Comparison of ENCODE assay signal across 1 cellular context in the genomic region with DNA sequence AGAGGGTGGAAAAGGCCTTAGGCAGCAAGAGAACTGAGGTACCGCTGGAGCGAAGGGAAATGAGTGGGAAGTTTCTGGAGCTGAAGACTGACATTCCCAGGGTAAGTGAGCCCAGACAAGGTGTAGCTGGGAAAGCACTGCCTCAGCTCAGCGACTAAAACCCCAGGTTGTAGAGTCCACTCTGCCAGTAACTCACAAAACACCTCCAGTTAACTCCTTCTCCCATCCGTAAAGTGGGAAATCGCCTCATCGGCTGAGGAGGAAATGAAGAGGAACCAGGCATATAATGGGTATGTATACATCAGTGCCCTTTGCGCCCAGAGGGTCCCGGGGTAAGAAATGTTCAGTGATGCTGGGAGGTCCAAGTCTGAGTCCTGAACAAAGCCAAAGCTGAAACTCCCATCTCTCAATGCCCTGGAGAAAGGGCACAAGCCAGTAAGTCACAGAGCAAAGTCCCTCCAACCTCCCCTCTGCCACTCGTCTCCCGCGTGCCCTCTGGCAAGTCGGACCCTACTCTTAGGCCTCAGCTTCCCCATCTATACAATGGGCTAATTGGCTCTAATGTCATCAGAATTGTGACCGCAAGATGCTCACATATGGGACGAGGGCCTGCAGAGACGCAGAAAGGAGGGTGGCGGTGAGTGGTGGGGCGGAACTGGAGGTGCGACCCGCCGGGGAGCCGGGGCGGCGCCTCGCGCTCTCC.
A peak's percentile ranks its signal among the peaks of the same experiment; 100 is the strongest.
TF ChIP-seq lines count a peak whose summit lies in the region.

No MANE protein-coding gene starts in this region.

TF ChIP-seq in K562, 482 proteins besides CTCF, POLR2A, EP300 and RAD21 (continued from another document and continues in another):
- TF ChIP-seq, protein P1, sequence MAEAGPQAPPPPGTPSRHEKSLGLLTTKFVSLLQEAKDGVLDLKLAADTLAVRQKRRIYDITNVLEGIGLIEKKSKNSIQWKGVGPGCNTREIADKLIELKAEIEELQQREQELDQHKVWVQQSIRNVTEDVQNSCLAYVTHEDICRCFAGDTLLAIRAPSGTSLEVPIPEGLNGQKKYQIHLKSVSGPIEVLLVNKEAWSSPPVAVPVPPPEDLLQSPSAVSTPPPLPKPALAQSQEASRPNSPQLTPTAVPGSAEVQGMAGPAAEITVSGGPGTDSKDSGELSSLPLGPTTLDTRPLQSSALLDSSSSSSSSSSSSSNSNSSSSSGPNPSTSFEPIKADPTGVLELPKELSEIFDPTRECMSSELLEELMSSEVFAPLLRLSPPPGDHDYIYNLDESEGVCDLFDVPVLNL (CRISPR knock-in tag; IDR thresholded peaks at IDR 0.05; ENCODE audit: low read depth) = no peak
- TF ChIP-seq FOXJ2 (tag; IDR thresholded peaks at IDR 0.05) = no peak
- no peak for TF ChIP-seq ZNF76 (CRISPR knock-in tag; IDR thresholded peaks at IDR 0.05; ENCODE audit: borderline replicate concordance)
- TF ChIP-seq MED1 (CRISPR knock-in tag; IDR thresholded peaks at IDR 0.05; ENCODE audit: borderline replicate concordance) = no peak
- no peak for TF ChIP-seq PTRF (tag; IDR thresholded peaks at IDR 0.05)
- peak; percentile 70; the same call in 1 of the 2 replicates for TF ChIP-seq KAT7 (CRISPR knock-in tag; IDR thresholded peaks at IDR 0.05; ENCODE audit: borderline replicate concordance)
- TF ChIP-seq SPI1 (IDR thresholded peaks at IDR 0.05; ENCODE audit: borderline replicate concordance, low read depth, low read length) = peak; percentile 41; the same call in 1 of the 2 replicates
- TF ChIP-seq ZNF175 (CRISPR knock-in tag; IDR thresholded peaks at IDR 0.05; ENCODE audit: low read depth) = no peak
- TF ChIP-seq BCOR (IDR thresholded peaks at IDR 0.05) = peak; percentile 98
- TF ChIP-seq, protein P2, sequence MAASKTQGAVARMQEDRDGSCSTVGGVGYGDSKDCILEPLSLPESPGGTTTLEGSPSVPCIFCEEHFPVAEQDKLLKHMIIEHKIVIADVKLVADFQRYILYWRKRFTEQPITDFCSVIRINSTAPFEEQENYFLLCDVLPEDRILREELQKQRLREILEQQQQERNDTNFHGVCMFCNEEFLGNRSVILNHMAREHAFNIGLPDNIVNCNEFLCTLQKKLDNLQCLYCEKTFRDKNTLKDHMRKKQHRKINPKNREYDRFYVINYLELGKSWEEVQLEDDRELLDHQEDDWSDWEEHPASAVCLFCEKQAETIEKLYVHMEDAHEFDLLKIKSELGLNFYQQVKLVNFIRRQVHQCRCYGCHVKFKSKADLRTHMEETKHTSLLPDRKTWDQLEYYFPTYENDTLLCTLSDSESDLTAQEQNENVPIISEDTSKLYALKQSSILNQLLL (CRISPR knock-in tag; IDR thresholded peaks at IDR 0.05; ENCODE audit: borderline replicate concordance) = no peak
- TF ChIP-seq TEAD1 (CRISPR knock-in tag; IDR thresholded peaks at IDR 0.05) = no peak
- TF ChIP-seq TAF1 (IDR thresholded peaks at IDR 0.05; ENCODE audit: control insufficient read depth, extremely low read depth, insufficient read depth, low read length, severe bottlenecking) = no peak
- no peak for TF ChIP-seq ZNF224 (CRISPR knock-in tag; IDR thresholded peaks at IDR 0.05)
- TF ChIP-seq, protein P3, sequence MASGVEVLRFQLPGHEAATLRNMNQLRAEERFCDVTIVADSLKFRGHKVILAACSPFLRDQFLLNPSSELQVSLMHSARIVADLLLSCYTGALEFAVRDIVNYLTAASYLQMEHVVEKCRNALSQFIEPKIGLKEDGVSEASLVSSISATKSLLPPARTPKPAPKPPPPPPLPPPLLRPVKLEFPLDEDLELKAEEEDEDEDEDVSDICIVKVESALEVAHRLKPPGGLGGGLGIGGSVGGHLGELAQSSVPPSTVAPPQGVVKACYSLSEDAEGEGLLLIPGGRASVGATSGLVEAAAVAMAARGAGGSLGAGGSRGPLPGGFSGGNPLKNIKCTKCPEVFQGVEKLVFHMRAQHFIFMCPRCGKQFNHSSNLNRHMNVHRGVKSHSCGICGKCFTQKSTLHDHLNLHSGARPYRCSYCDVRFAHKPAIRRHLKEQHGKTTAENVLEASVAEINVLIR (CRISPR knock-in tag; IDR thresholded peaks at IDR 0.05) = no peak
- TF ChIP-seq ZSCAN32 (CRISPR knock-in tag; IDR thresholded peaks at IDR 0.05) = no peak
- TF ChIP-seq, protein P4, sequence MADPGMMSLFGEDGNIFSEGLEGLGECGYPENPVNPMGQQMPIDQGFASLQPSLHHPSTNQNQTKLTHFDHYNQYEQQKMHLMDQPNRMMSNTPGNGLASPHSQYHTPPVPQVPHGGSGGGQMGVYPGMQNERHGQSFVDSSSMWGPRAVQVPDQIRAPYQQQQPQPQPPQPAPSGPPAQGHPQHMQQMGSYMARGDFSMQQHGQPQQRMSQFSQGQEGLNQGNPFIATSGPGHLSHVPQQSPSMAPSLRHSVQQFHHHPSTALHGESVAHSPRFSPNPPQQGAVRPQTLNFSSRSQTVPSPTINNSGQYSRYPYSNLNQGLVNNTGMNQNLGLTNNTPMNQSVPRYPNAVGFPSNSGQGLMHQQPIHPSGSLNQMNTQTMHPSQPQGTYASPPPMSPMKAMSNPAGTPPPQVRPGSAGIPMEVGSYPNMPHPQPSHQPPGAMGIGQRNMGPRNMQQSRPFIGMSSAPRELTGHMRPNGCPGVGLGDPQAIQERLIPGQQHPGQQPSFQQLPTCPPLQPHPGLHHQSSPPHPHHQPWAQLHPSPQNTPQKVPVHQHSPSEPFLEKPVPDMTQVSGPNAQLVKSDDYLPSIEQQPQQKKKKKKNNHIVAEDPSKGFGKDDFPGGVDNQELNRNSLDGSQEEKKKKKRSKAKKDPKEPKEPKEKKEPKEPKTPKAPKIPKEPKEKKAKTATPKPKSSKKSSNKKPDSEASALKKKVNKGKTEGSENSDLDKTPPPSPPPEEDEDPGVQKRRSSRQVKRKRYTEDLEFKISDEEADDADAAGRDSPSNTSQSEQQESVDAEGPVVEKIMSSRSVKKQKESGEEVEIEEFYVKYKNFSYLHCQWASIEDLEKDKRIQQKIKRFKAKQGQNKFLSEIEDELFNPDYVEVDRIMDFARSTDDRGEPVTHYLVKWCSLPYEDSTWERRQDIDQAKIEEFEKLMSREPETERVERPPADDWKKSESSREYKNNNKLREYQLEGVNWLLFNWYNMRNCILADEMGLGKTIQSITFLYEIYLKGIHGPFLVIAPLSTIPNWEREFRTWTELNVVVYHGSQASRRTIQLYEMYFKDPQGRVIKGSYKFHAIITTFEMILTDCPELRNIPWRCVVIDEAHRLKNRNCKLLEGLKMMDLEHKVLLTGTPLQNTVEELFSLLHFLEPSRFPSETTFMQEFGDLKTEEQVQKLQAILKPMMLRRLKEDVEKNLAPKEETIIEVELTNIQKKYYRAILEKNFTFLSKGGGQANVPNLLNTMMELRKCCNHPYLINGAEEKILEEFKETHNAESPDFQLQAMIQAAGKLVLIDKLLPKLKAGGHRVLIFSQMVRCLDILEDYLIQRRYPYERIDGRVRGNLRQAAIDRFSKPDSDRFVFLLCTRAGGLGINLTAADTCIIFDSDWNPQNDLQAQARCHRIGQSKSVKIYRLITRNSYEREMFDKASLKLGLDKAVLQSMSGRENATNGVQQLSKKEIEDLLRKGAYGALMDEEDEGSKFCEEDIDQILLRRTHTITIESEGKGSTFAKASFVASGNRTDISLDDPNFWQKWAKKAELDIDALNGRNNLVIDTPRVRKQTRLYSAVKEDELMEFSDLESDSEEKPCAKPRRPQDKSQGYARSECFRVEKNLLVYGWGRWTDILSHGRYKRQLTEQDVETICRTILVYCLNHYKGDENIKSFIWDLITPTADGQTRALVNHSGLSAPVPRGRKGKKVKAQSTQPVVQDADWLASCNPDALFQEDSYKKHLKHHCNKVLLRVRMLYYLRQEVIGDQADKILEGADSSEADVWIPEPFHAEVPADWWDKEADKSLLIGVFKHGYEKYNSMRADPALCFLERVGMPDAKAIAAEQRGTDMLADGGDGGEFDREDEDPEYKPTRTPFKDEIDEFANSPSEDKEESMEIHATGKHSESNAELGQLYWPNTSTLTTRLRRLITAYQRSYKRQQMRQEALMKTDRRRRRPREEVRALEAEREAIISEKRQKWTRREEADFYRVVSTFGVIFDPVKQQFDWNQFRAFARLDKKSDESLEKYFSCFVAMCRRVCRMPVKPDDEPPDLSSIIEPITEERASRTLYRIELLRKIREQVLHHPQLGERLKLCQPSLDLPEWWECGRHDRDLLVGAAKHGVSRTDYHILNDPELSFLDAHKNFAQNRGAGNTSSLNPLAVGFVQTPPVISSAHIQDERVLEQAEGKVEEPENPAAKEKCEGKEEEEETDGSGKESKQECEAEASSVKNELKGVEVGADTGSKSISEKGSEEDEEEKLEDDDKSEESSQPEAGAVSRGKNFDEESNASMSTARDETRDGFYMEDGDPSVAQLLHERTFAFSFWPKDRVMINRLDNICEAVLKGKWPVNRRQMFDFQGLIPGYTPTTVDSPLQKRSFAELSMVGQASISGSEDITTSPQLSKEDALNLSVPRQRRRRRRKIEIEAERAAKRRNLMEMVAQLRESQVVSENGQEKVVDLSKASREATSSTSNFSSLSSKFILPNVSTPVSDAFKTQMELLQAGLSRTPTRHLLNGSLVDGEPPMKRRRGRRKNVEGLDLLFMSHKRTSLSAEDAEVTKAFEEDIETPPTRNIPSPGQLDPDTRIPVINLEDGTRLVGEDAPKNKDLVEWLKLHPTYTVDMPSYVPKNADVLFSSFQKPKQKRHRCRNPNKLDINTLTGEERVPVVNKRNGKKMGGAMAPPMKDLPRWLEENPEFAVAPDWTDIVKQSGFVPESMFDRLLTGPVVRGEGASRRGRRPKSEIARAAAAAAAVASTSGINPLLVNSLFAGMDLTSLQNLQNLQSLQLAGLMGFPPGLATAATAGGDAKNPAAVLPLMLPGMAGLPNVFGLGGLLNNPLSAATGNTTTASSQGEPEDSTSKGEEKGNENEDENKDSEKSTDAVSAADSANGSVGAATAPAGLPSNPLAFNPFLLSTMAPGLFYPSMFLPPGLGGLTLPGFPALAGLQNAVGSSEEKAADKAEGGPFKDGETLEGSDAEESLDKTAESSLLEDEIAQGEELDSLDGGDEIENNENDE (IDR thresholded peaks at IDR 0.05; ENCODE audit: low read depth, low read length) = no peak
- TF ChIP-seq, protein P5, sequence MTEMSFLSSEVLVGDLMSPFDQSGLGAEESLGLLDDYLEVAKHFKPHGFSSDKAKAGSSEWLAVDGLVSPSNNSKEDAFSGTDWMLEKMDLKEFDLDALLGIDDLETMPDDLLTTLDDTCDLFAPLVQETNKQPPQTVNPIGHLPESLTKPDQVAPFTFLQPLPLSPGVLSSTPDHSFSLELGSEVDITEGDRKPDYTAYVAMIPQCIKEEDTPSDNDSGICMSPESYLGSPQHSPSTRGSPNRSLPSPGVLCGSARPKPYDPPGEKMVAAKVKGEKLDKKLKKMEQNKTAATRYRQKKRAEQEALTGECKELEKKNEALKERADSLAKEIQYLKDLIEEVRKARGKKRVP (CRISPR knock-in tag; IDR thresholded peaks at IDR 0.05) = 0 out of 2 replicates have a peak, but pooled peaks have one; percentile 30
- TF ChIP-seq MEIS2 (IDR thresholded peaks at IDR 0.05; ENCODE audit: partially characterized antibody) = no peak
- TF ChIP-seq, protein P6, sequence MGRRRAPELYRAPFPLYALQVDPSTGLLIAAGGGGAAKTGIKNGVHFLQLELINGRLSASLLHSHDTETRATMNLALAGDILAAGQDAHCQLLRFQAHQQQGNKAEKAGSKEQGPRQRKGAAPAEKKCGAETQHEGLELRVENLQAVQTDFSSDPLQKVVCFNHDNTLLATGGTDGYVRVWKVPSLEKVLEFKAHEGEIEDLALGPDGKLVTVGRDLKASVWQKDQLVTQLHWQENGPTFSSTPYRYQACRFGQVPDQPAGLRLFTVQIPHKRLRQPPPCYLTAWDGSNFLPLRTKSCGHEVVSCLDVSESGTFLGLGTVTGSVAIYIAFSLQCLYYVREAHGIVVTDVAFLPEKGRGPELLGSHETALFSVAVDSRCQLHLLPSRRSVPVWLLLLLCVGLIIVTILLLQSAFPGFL (CRISPR knock-in tag; IDR thresholded peaks at IDR 0.05) = no peak
- 0 out of 2 replicates have a peak, but pooled peaks have one; percentile 25 for TF ChIP-seq RAD51 (IDR thresholded peaks at IDR 0.05; ENCODE audit: borderline replicate concordance, low read depth)
- TF ChIP-seq, protein P7, sequence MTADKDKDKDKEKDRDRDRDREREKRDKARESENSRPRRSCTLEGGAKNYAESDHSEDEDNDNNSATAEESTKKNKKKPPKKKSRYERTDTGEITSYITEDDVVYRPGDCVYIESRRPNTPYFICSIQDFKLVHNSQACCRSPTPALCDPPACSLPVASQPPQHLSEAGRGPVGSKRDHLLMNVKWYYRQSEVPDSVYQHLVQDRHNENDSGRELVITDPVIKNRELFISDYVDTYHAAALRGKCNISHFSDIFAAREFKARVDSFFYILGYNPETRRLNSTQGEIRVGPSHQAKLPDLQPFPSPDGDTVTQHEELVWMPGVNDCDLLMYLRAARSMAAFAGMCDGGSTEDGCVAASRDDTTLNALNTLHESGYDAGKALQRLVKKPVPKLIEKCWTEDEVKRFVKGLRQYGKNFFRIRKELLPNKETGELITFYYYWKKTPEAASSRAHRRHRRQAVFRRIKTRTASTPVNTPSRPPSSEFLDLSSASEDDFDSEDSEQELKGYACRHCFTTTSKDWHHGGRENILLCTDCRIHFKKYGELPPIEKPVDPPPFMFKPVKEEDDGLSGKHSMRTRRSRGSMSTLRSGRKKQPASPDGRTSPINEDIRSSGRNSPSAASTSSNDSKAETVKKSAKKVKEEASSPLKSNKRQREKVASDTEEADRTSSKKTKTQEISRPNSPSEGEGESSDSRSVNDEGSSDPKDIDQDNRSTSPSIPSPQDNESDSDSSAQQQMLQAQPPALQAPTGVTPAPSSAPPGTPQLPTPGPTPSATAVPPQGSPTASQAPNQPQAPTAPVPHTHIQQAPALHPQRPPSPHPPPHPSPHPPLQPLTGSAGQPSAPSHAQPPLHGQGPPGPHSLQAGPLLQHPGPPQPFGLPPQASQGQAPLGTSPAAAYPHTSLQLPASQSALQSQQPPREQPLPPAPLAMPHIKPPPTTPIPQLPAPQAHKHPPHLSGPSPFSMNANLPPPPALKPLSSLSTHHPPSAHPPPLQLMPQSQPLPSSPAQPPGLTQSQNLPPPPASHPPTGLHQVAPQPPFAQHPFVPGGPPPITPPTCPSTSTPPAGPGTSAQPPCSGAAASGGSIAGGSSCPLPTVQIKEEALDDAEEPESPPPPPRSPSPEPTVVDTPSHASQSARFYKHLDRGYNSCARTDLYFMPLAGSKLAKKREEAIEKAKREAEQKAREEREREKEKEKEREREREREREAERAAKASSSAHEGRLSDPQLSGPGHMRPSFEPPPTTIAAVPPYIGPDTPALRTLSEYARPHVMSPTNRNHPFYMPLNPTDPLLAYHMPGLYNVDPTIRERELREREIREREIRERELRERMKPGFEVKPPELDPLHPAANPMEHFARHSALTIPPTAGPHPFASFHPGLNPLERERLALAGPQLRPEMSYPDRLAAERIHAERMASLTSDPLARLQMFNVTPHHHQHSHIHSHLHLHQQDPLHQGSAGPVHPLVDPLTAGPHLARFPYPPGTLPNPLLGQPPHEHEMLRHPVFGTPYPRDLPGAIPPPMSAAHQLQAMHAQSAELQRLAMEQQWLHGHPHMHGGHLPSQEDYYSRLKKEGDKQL (CRISPR knock-in tag; IDR thresholded peaks at IDR 0.05; ENCODE audit: borderline replicate concordance) = no peak
- TF ChIP-seq ARID1B (IDR thresholded peaks at IDR 0.05) = 0 out of 2 replicates have a peak, but pooled peaks have one; percentile 8
- TF ChIP-seq HDAC1 (IDR thresholded peaks at IDR 0.05) = peak; percentile 33 to 60; a peak in 2 of 4 replicates
- TF ChIP-seq, protein P8, sequence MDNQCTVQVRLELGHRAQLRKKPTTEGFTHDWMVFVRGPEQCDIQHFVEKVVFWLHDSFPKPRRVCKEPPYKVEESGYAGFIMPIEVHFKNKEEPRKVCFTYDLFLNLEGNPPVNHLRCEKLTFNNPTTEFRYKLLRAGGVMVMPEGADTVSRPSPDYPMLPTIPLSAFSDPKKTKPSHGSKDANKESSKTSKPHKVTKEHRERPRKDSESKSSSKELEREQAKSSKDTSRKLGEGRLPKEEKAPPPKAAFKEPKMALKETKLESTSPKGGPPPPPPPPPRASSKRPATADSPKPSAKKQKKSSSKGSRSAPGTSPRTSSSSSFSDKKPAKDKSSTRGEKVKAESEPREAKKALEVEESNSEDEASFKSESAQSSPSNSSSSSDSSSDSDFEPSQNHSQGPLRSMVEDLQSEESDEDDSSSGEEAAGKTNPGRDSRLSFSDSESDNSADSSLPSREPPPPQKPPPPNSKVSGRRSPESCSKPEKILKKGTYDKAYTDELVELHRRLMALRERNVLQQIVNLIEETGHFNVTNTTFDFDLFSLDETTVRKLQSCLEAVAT (IDR thresholded peaks at IDR 0.05) = peak in 1 of 2 experiments; percentile 29; a peak in 2 of 4 replicates
